Comparison of ENCODE assay signal across 8 cellular contexts in genomic region chr7:35985126-35985754, GRCh38.
DNase-seq lines count a peak whose midpoint lies in the region; ATAC-seq and TF ChIP-seq lines count a peak whose summit lies in the region.

No MANE protein-coding gene starts in this region.

- H3K4me3 Mint-ChIP-seq in activated CD4-positive, alpha-beta T cell treated with anti-CD3 and anti-CD28 coated beads, Interleukin-2, amount 10 ng/mL, durations not matched to agents 24 days and 14 days, result no peak overlapping the region

- H3K4me1 ChIP-seq in right lobe of liver, result peaks cover 0 to 8% (median 0%) of the 10 kb centered on the region in 4 donors

- no peak overlapping the region for H3K27ac Mint-ChIP-seq in activated CD4-positive, alpha-beta T cell treated with anti-CD3 and anti-CD28 coated beads, Interleukin-2, amount 10 ng/mL, durations not matched to agents 24 days and 14 days

- no peaks in the 10 kb centered on the region for H3K4me1 Mint-ChIP-seq in activated CD4-positive, alpha-beta T cell treated with anti-CD3 and anti-CD28 coated beads, Interleukin-2, amount 10 ng/mL, durations not matched to agents 24 days and 14 days

- intact Hi-C loops in activated CD4-positive, alpha-beta T cell treated with anti-CD3 and anti-CD28 coated beads, Interleukin-2, amount 10 ng/mL, durations not matched to agents 24 days and 14 days (cut with micrococcal nuclease), result loop anchor here (1.0 to 10.0 kb wide), 2 partner anchors 200 to 306 kb away; no protein-coding TSS in a partner anchor
- intact Hi-C loops in right lobe of liver (cut with DNase I), result loop anchor here in 1 of 2 donors (5.0 to 10.0 kb wide), 2 partner anchors 307 to 330 kb away; no protein-coding TSS in a partner anchor

- H3K9me3 Mint-ChIP-seq in activated CD4-positive, alpha-beta T cell treated with anti-CD3 and anti-CD28 coated beads, Interleukin-2, amount 10 ng/mL, durations not matched to agents 24 days and 14 days, result no peaks in the 10 kb centered on the region

- H3K27ac ChIP-seq in coronary artery (no peak overlapping the region), right lobe of liver (no peak overlapping the region)

- no peaks in the 10 kb centered on the region for H3K9me3 ChIP-seq in right lobe of liver

- no peaks in the 10 kb centered on the region for H3K36me3 ChIP-seq in right lobe of liver

- DNase-seq in AG09309 (ENCODE audit: low read depth) (peak; percentile 31), NCI-H460 (ENCODE audit: extremely low read depth, low read depth) (peak; percentile 65), coronary artery (ENCODE audit: low spot score) (peak; percentile 81), right lobe of liver (peak; percentile 82 to 85 (median 83))
- peak; percentile 90 for DNase-seq in activated CD4-positive, alpha-beta T cell treated with anti-CD3 and anti-CD28 coated beads, Interleukin-2, amount 10 ng/mL, durations not matched to agents 24 days and 14 days
- DNase-seq in stimulated activated CD4-positive, alpha-beta T cell treated with anti-CD3 and anti-CD28 coated beads, TNF-alpha, amount 100 ng/mL, for 48 hours (ENCODE audit: low read depth in 3 of 3), result peak; percentile 46 to 61 (median 52)

- H3K27me3 ChIP-seq in right lobe of liver, result no peaks in the 10 kb centered on the region

- TF ChIP-seq POLR2A in right lobe of liver (IDR thresholded peaks at IDR 0.05), result no peak

- H3K4me3 ChIP-seq in AG09309 (ENCODE audit: control insufficient read depth, low read depth, low read length) (no peak overlapping the region), coronary artery (no peak overlapping the region), right lobe of liver (no peak overlapping the region)

- TF ChIP-seq CTCF in AG09309 (IDR thresholded peaks at IDR 0.05; ENCODE audit: control insufficient read depth, insufficient read depth, low read depth, low read length, missing control alignments) (peak; percentile 97), coronary artery (IDR thresholded peaks at IDR 0.05) (peak; percentile 85), right lobe of liver (IDR thresholded peaks at IDR 0.05) (peak; percentile 89 to 96 (median 91))

- H3K27me3 Mint-ChIP-seq in activated CD4-positive, alpha-beta T cell treated with anti-CD3 and anti-CD28 coated beads, Interleukin-2, amount 10 ng/mL, durations not matched to agents 24 days and 14 days, result peaks cover 3% of the 10 kb centered on the region

- ATAC-seq in GM18868 (IDR thresholded peaks at IDR 0.05; ENCODE audit: unreplicated experiment) (peak; percentile 93), HG03159 (IDR thresholded peaks at IDR 0.05; ENCODE audit: unreplicated experiment) (peak; percentile 94), right lobe of liver (peak; percentile 93 to 97 (median 97))

- no peaks in the 10 kb centered on the region for H3K36me3 Mint-ChIP-seq in activated CD4-positive, alpha-beta T cell treated with anti-CD3 and anti-CD28 coated beads, Interleukin-2, amount 10 ng/mL, durations not matched to agents 24 days and 14 days (ENCODE audit: low read depth)

- 18% methylated on average over 6 of the region's 7 CpGs for WGBS in right lobe of liver (ENCODE audit: insufficient coverage, low coverage, low lambda C conversion rate, missing lambda C conversion rate)

Comparison
In these comparisons a context has a peak if more than half of its experiments do, and no peak if none do; other contexts are left out.
1. DNase-seq: peak in every context shown above with its lines; median percentile 90 in activated CD4-positive, alpha-beta T cell treated with anti-CD3 and anti-CD28 coated beads, Interleukin-2, amount 10 ng/mL, durations not matched to agents 24 days and 14 days; 83 in right lobe of liver; 81 in coronary artery; 65 in NCI-H460; 52 in stimulated activated CD4-positive, alpha-beta T cell treated with anti-CD3 and anti-CD28 coated beads, TNF-alpha, amount 100 ng/mL, for 48 hours; 31 in AG09309.